9 cellular contexts compared by ENCODE assay signal in the genomic region with DNA sequence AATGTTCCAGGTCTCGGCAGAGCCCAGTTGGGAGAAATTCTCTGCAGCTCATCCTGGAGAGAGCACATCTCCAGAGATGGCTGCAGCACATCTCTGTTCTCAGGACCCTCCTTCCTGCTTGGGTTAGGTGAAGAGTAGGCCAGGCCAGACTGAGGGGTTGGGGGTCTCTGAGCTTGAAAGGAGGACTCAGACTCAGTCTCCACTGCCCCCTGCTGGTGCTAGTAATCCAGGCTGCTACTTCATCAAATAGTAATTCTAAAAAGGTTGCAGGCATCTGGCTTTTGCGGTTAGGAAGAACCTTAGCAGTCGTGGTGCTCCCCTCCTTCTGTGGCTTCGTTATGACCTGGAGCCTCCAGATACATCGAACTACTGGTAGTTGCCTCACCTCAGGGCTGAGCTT. TPM values are rescaled to one million over a fixed set of nuclear protein-coding genes. Genes with fewer than 3 reads are reported as not detected.
A peak's percentile ranks its signal among the peaks of the same experiment; 100 is the strongest.
DNase-seq lines count a peak whose midpoint lies in the region; ATAC-seq and TF ChIP-seq lines count a peak whose summit lies in the region.
"Had no signal": no experiment of that assay in that cellular context is flagged by ENCODE, and none has a peak within 500 bp of the region (broad histone marks: within the 10 kb centered on the region; RNA-seq: fewer than 3 reads in every experiment).

No MANE protein-coding gene starts in this region.

- no peaks in the 10 kb centered on the region for H3K79me2 ChIP-seq in DOHH2 (ENCODE audit: control insufficient read depth, low read length)

- H3K27ac ChIP-seq in DOHH2 (ENCODE audit: low read depth, low read length) (no peak overlapping the region), mesenchymal stem cell (ENCODE audit: low read length, poor library complexity, severe bottlenecking) (no peak overlapping the region)
- H3K27ac ChIP-seq: upper lobe of left lung had no signal

- ATAC-seq in GM21515 (IDR thresholded peaks at IDR 0.05; ENCODE audit: unreplicated experiment) (no peak), HG03460 (IDR thresholded peaks at IDR 0.05; ENCODE audit: unreplicated experiment) (no peak)

- peaks cover under 1% of the 10 kb centered on the region; the same call in 1 of the 2 replicates for H3K27me3 ChIP-seq in DOHH2 (ENCODE audit: control insufficient read depth, low read length)
- H3K27me3 ChIP-seq in mesenchymal stem cell (ENCODE audit: control insufficient read depth in 1 of 2, insufficient read depth in 1 of 2, low read length in 2 of 2) = peaks cover 0 to 19% of the 10 kb centered on the region in 2 experiments
- H3K27me3 ChIP-seq: upper lobe of left lung had no signal

- H3K4ac ChIP-seq in mesenchymal stem cell (ENCODE audit: low read depth in 1 of 2, low read length in 2 of 2) = no peak overlapping the region

- H3K9ac ChIP-seq in mesenchymal stem cell (ENCODE audit: low read length) = no peak overlapping the region

- no peaks in the 10 kb centered on the region for H3K36me3 ChIP-seq in DOHH2 (ENCODE audit: control insufficient read depth, low read length)
- H3K36me3 ChIP-seq in mesenchymal stem cell (ENCODE audit: control insufficient read depth in 1 of 2, insufficient read depth in 2 of 2, low read depth in 1 of 2, low read length in 2 of 2) = peaks cover 0 to 13% of the 10 kb centered on the region in 2 experiments
- H3K36me3 ChIP-seq: upper lobe of left lung had no signal

- WGBS in mesenchymal stem cell = 50% methylated on average over 5 of the region's 5 CpGs

- H2AFZ ChIP-seq in mesenchymal stem cell (ENCODE audit: low read depth, low read length) = no peak overlapping the region

- H4K91ac ChIP-seq in mesenchymal stem cell (ENCODE audit: low read length) = no peak overlapping the region

- no peaks in the 10 kb centered on the region for H4K20me1 ChIP-seq in DOHH2 (ENCODE audit: control insufficient read depth, insufficient read depth, low read depth, low read length)

- H3K4me1 ChIP-seq in DOHH2 (ENCODE audit: control insufficient read depth, low read length) = peaks cover 5% of the 10 kb centered on the region
- H3K4me1 ChIP-seq in mesenchymal stem cell (ENCODE audit: control insufficient read depth, insufficient read depth, low read depth, low read length) = no peaks in the 10 kb centered on the region

- no peak overlapping the region for H2BK12ac ChIP-seq in mesenchymal stem cell (ENCODE audit: low read length in 2 of 2)

- in situ Hi-C loops in KBM-7 (cut with MboI; ENCODE audit: low pct_unique_long_range_greater_than_20kb, low sequenced_read_pairs) = no loop called here

- H3K23ac ChIP-seq in mesenchymal stem cell (ENCODE audit: low read length in 2 of 2) = no peak overlapping the region

- intact Hi-C loops in CD14-positive monocyte (cut with micrococcal nuclease) = no loop called here

- H3K27ac Mint-ChIP-seq in CD14-positive monocyte = peak overlapping the region in 1 of 7 donors; percentile 63

- H3K4me3 Mint-ChIP-seq in CD14-positive monocyte = no peak overlapping the region

- H3K79me1 ChIP-seq in mesenchymal stem cell (replicated peaks; ENCODE audit: low read length, poor library complexity, severe bottlenecking) = no peaks in the 10 kb centered on the region

- H2BK15ac ChIP-seq in mesenchymal stem cell (ENCODE audit: low read depth, poor library complexity, severe bottlenecking) = no peak overlapping the region

- H3F3A ChIP-seq in DOHH2 (ENCODE audit: control insufficient read depth, insufficient read depth) = no peaks in the 10 kb centered on the region

- H3K14ac ChIP-seq in mesenchymal stem cell (ENCODE audit: low read length in 2 of 2) = no peak overlapping the region

- H4K8ac ChIP-seq in mesenchymal stem cell (ENCODE audit: low read length) = no peak overlapping the region

- no peak overlapping the region for H2AK5ac ChIP-seq in mesenchymal stem cell (ENCODE audit: low read length, severe bottlenecking)

- no peak overlapping the region for H2BK5ac ChIP-seq in mesenchymal stem cell (ENCODE audit: low read depth, low read length, poor library complexity, severe bottlenecking)

- H3K4me2 ChIP-seq in DOHH2 (ENCODE audit: low read length) (no peak overlapping the region), mesenchymal stem cell (ENCODE audit: low read length, poor library complexity, severe bottlenecking) (no peak overlapping the region)

- H2BK120ac ChIP-seq in mesenchymal stem cell (ENCODE audit: low read depth, low read length) = no peak overlapping the region

- TF ChIP-seq CTCF in DOHH2 (IDR thresholded peaks at IDR 0.05; ENCODE audit: low read depth, low read length, poor library complexity, severe bottlenecking) = peak; percentile 63
- no peak for TF ChIP-seq CTCF in CD14-positive monocyte (IDR thresholded peaks at IDR 0.05)

- no peaks in the 10 kb centered on the region for H3K36me3 Mint-ChIP-seq in CD14-positive monocyte

- H3K9me3 ChIP-seq in DOHH2 (ENCODE audit: control insufficient read depth, insufficient read depth, low read length) = no peaks in the 10 kb centered on the region
- no peaks in the 10 kb centered on the region for H3K9me3 ChIP-seq in mesenchymal stem cell (ENCODE audit: control insufficient read depth, low read length)
- H3K9me3 ChIP-seq: upper lobe of left lung had no signal

- H3K27me3 Mint-ChIP-seq in CD14-positive monocyte (ENCODE audit: low read depth in 3 of 3) = peaks cover 0 to 7% (median 6%) of the 10 kb centered on the region in 3 donors

- H3K4me1 Mint-ChIP-seq in CD14-positive monocyte = no peaks in the 10 kb centered on the region

- peak; percentile 47 for DNase-seq in KBM-7
- peak; percentile 62 for DNase-seq in astrocyte of the hippocampus (ENCODE audit: low read depth, low spot score)
- DNase-seq in mesenchymal stem cell = peak; percentile 42
- no peak for DNase-seq in CD14-positive monocyte (ENCODE audit: low spot score)
- no peak for DNase-seq in activated gamma-delta T cell (lab: John Stamatoyannopoulos, UW)

- H3K9me2 ChIP-seq in DOHH2 (replicated peaks; ENCODE audit: control insufficient read depth, low read length) = no peaks in the 10 kb centered on the region

- no peak overlapping the region for H3K18ac ChIP-seq in mesenchymal stem cell (ENCODE audit: low read depth in 1 of 2, low read length in 2 of 2)

- H3K9me3 Mint-ChIP-seq in CD14-positive monocyte = no peaks in the 10 kb centered on the region

- no peak overlapping the region for H3K4me3 ChIP-seq in DOHH2 (ENCODE audit: low read length)
- H3K4me3 ChIP-seq in mesenchymal stem cell (ENCODE audit: insufficient read depth in 1 of 2, low read depth in 1 of 2, low read length in 2 of 2) = no peak overlapping the region
- H3K4me3 ChIP-seq: upper lobe of left lung had no signal

RNA-seq across cellular contexts. Expression of gene TUB, which starts 9.7 kb away (rescaled TPM):
- 1.9 TPM for polyA plus RNA-seq in mesenchymal stem cell (2013, experiment 1 of 2)
- polyA plus RNA-seq in mesenchymal stem cell (2013, experiment 2 of 2) = 1.9 TPM
- not detected for polyA plus RNA-seq in CD14-positive monocyte

Comparison
In these comparisons a context has a peak if more than half of its experiments do, and no peak if none do; other contexts are left out.
1. DNase-seq: peak in KBM-7 (single experiment), astrocyte of the hippocampus (single experiment) and mesenchymal stem cell (single experiment); none in CD14-positive monocyte (single experiment) and activated gamma-delta T cell (single experiment).